In the genomic region with DNA sequence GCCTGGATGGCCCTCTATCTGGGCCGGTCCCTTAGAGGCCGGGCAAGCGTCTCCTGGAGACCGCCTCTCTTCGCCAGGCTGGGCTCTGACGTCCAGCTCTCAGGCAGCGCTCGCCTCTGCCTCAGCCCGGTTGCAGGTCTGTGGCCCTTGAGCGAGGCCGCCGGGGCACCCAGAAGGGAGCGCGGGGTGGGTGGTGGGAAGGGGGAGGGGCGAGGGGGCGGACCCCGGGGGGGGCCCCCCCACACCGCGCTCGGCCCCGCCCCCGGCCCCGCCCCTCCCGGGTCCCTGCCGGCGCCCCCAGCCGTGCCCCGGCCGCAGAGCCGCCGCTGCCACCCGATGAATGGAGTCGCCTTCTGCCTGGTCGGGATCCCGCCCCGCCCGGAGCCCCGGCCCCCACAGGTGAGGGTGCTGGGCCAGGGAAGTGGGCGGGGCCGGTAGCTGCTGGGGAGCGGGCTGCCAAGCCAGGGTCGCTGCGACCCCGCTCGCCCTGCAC, we compare ENCODE assay signal across 7 cellular contexts. TPM values are rescaled to one million over a fixed set of nuclear protein-coding genes. Genes with fewer than 3 reads are reported as not detected.
A peak's percentile ranks its signal among the peaks of the same experiment; 100 is the strongest.
DNase-seq lines count a peak whose midpoint lies in the region; TF ChIP-seq lines count a peak whose summit lies in the region.

A gene with protein sequence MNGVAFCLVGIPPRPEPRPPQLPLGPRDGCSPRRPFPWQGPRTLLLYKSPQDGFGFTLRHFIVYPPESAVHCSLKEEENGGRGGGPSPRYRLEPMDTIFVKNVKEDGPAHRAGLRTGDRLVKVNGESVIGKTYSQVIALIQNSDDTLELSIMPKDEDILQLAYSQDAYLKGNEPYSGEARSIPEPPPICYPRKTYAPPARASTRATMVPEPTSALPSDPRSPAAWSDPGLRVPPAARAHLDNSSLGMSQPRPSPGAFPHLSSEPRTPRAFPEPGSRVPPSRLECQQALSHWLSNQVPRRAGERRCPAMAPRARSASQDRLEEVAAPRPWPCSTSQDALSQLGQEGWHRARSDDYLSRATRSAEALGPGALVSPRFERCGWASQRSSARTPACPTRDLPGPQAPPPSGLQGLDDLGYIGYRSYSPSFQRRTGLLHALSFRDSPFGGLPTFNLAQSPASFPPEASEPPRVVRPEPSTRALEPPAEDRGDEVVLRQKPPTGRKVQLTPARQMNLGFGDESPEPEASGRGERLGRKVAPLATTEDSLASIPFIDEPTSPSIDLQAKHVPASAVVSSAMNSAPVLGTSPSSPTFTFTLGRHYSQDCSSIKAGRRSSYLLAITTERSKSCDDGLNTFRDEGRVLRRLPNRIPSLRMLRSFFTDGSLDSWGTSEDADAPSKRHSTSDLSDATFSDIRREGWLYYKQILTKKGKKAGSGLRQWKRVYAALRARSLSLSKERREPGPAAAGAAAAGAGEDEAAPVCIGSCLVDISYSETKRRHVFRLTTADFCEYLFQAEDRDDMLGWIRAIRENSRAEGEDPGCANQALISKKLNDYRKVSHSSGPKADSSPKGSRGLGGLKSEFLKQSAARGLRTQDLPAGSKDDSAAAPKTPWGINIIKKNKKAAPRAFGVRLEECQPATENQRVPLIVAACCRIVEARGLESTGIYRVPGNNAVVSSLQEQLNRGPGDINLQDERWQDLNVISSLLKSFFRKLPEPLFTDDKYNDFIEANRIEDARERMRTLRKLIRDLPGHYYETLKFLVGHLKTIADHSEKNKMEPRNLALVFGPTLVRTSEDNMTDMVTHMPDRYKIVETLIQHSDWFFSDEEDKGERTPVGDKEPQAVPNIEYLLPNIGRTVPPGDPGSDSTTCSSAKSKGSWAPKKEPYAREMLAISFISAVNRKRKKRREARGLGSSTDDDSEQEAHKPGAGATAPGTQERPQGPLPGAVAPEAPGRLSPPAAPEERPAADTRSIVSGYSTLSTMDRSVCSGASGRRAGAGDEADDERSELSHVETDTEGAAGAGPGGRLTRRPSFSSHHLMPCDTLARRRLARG (N-terminal part only) (plus strand): TSS at position 315 of the 493 bp plus-strand sequence. CDS start 22 bp downstream, at position 337.

- peaks cover 2% of the 10 kb centered on the region; the same call in 1 of the 2 replicates for H3K27me3 Mint-ChIP-seq in H9 (ENCODE audit: low read depth)

- H3K14ac ChIP-seq in H9 (ENCODE audit: insufficient read depth, low read length), result no peak within 1 kb of the TSS

- TF ChIP-seq POLR2A in prostate gland (IDR thresholded peaks at IDR 0.05), result no peak

- H3K36me3 Mint-ChIP-seq in H9 (ENCODE audit: insufficient read depth in 1 of 3, low read depth in 3 of 3), result 0 out of 7 replicates have a peak, but pooled peaks cover 0 to 2% (median 0%) of the 10 kb centered on the region in 3 experiments

- DNase-seq in H9 (peak; percentile 84), T-helper 2 cell (peak in 4 of 5 experiments; percentile 7 to 24 (median 14)), brain microvascular endothelial cell (no peak), hippocampal formation (lab: John Stamatoyannopoulos, UW) (peak; percentile 52 to 72), prostate gland (ENCODE audit: low spot score) (peak; percentile 21), NCI-H2081 (lab: John Stamatoyannopoulos, UW) (no peak), DMS153 (lab: John Stamatoyannopoulos, UW) (no peak)

- H2AK5ac ChIP-seq in H9 (ENCODE audit: insufficient read length, low read length), result no peak within 1 kb of the TSS

- H4K91ac ChIP-seq in H9 (ENCODE audit: insufficient read length, low read depth, low read length), result no peak within 1 kb of the TSS

- intact Hi-C loops in prostate gland (cut with DNase I), result no loop called here

- H3K4me1 Mint-ChIP-seq in H9, result peaks cover 49 to 55% of the 10 kb centered on the region in 2 experiments

- H3K23me2 ChIP-seq in H9 (ENCODE audit: insufficient read length, low read depth, low read length, poor library complexity, severe bottlenecking), result peaks cover 11% of the 10 kb centered on the region

- H3K27ac Mint-ChIP-seq in H9, result no peak within 1 kb of the TSS; a peak in 1 of 7 replicates

- no peak within 1 kb of the TSS for H2BK20ac ChIP-seq in H9 (ENCODE audit: low read depth, low read length, poor library complexity, severe bottlenecking)

- WGBS in H9 (ENCODE audit: extremely low coverage, insufficient read length, low lambda C conversion rate), result no CpG with 5 or more reads among the region's 45 CpGs
- WGBS in prostate gland, result 2% methylated on average over 20 of the region's 45 CpGs

- no peak within 1 kb of the TSS for H2BK12ac ChIP-seq in H9 (ENCODE audit: insufficient read length, low read depth, low read length)

- H3K27ac ChIP-seq in H9 (ENCODE audit: insufficient read length, low read depth, low read length) (no peak within 1 kb of the TSS), brain microvascular endothelial cell (no peak within 1 kb of the TSS), prostate gland (peak within 1 kb of the TSS; percentile 79 to 86)

- H3K4ac ChIP-seq in H9 (ENCODE audit: low read depth, low read length), result no peak within 1 kb of the TSS

- H3K27me3 ChIP-seq in H9 (ENCODE audit: insufficient read depth, low read length), result no peaks in the 10 kb centered on the region
- no peaks in the 10 kb centered on the region for H3K27me3 ChIP-seq in brain microvascular endothelial cell (replicated peaks)
- no peaks in the 10 kb centered on the region for H3K27me3 ChIP-seq in prostate gland (replicated peaks; ENCODE audit: insufficient read depth)

- no peak within 1 kb of the TSS for H3T11ph ChIP-seq in H9 (ENCODE audit: low read length)

- H3K9me3 ChIP-seq in H9 (ENCODE audit: control insufficient read depth, low read depth, low read length) (no peaks in the 10 kb centered on the region), prostate gland (no peaks in the 10 kb centered on the region)

- H2BK5ac ChIP-seq in H9 (ENCODE audit: insufficient read length, low read length), result no peak within 1 kb of the TSS

- no peak within 1 kb of the TSS for H2AFZ ChIP-seq in H9 (ENCODE audit: low read length)

- H2BK15ac ChIP-seq in H9 (ENCODE audit: low read depth, low read length), result no peak within 1 kb of the TSS

- peak within 1 kb of the TSS; percentile 72 for H3K4me3 ChIP-seq in brain microvascular endothelial cell (ENCODE audit: low read depth, low read length)
- H3K4me3 ChIP-seq in prostate gland, result peak within 1 kb of the TSS; percentile 76 to 78

- H3K18ac ChIP-seq in H9 (ENCODE audit: insufficient read length, low read depth, low read length), result no peak within 1 kb of the TSS

- in situ Hi-C loops in brain microvascular endothelial cell (cut with HindIII; ENCODE audit: low pct_ligation_motif_present, low sequenced_read_pairs), result no loop called here

- H3K56ac ChIP-seq in H9 (ENCODE audit: insufficient read length, low read depth, low read length), result no peak within 1 kb of the TSS

- TF ChIP-seq CTCF in H9 (conservative IDR thresholded peaks at IDR 0.05) (no peak), brain microvascular endothelial cell (IDR thresholded peaks at IDR 0.05; ENCODE audit: low read depth, low read length, missing control alignments) (no peak), prostate gland (IDR thresholded peaks at IDR 0.05) (no peak)

- H4K5ac ChIP-seq in H9 (ENCODE audit: insufficient read length, low read depth, low read length), result no peak within 1 kb of the TSS

- peak within 1 kb of the TSS; percentile 17 for H3K9ac ChIP-seq in H9 (ENCODE audit: extremely low read depth, insufficient read length, low read length)

- peak within 1 kb of the TSS; percentile 90 for H3K4me2 ChIP-seq in H9 (ENCODE audit: insufficient read depth, insufficient read length, low read length)

- H3K79me2 ChIP-seq in H9 (ENCODE audit: insufficient read depth, low read length), result peaks cover 20% of the 10 kb centered on the region; the same call in 1 of the 2 replicates

- H3K4me1 ChIP-seq in H9 (ENCODE audit: insufficient read depth, low read length) (peaks cover 15% of the 10 kb centered on the region; the same call in 1 of the 2 replicates), prostate gland (replicated peaks) (peaks cover 4% of the 10 kb centered on the region)

- peak within 1 kb of the TSS; percentile 66 to 79 for H3K4me3 Mint-ChIP-seq in H9

- H4K20me1 ChIP-seq in H9 (ENCODE audit: control insufficient read depth, insufficient read depth, insufficient read length), result no peaks in the 10 kb centered on the region

- H4K8ac ChIP-seq in H9 (replicated peaks; ENCODE audit: insufficient read length, low read depth, low read length), result no peak within 1 kb of the TSS

- H2BK120ac ChIP-seq in H9 (ENCODE audit: low read depth, low read length, poor library complexity, severe bottlenecking), result no peak within 1 kb of the TSS

- H3K36me3 ChIP-seq in brain microvascular endothelial cell (replicated peaks) (no peaks in the 10 kb centered on the region), prostate gland (no peaks in the 10 kb centered on the region)

- no peak within 1 kb of the TSS for H3K23ac ChIP-seq in H9 (ENCODE audit: insufficient read length, low read depth, low read length)

- no peaks in the 10 kb centered on the region for H3K9me3 Mint-ChIP-seq in H9

- H3K79me1 ChIP-seq in H9 (ENCODE audit: insufficient read depth, low read depth, low read length, poor library complexity, severe bottlenecking), result no peaks in the 10 kb centered on the region

RNA-seq across cellular contexts. Expression of the gene that starts here (rescaled TPM):
- total RNA-seq in H9 (2021), result 96.3 and 97.9 TPM in 2 replicates
- 100 to 1,000 TPM in 1 of 2 donors, 10 to 100 TPM in 1; 27.3 to 204 TPM for total RNA-seq in prostate gland

Comparison
In these comparisons a context has a peak if more than half of its experiments do, and no peak if none do; other contexts are left out.
1. DNase-seq: peak in H9 (single experiment), T-helper 2 cell (4 of 5), hippocampal formation (2 of 2) and prostate gland (single experiment); none in brain microvascular endothelial cell (single experiment), NCI-H2081 (0 of 2) and DMS153 (single experiment).
2. H3K27ac ChIP-seq: peak in prostate gland (2 of 2); none in H9 (single experiment) and brain microvascular endothelial cell (single experiment).